In genomic region chr3:12985148-12985547, GRCh38 we compare ENCODE assay signal across 18 cellular contexts.
DNase-seq lines count a peak whose midpoint lies in the region; ATAC-seq, FAIRE-seq and TF ChIP-seq lines count a peak whose summit lies in the region.
"Had no signal": no experiment of that assay in that cellular context is flagged by ENCODE, and none has a peak within 500 bp of the region (broad histone marks: within the 10 kb centered on the region; RNA-seq: fewer than 3 reads in every experiment).

No MANE protein-coding gene starts in this region.

- H3K27ac ChIP-seq in HepG2 (ENCODE audit: extremely low read length, insufficient read depth, low read length) (no peak overlapping the region), right lobe of liver (no peak overlapping the region), endodermal cell (ENCODE audit: low read depth, low read length) (no peak overlapping the region), pancreas (no peak overlapping the region), spleen (no peak overlapping the region)
- H3K27ac ChIP-seq: KMS-11 had no signal

- peaks cover 8% of the 10 kb centered on the region; the same call in 1 of the 2 replicates for H4K20me1 ChIP-seq in HepG2 (ENCODE audit: insufficient read depth, low read length)

- H3K79me2 ChIP-seq in HepG2 (ENCODE audit: insufficient read depth, low read length), result no peaks in the 10 kb centered on the region

- peak; percentile 6; the same call in 2 of the 3 replicates for ATAC-seq in HepG2
- ATAC-seq in right lobe of liver, result no peak
- ATAC-seq in pancreas, result peak; percentile 51 to 71 (median 62)
- no peak for ATAC-seq in GM21825 (IDR thresholded peaks at IDR 0.05; ENCODE audit: unreplicated experiment)

- no peak for DNase-seq in HepG2 (ENCODE audit: low spot score)
- no peak for DNase-seq in right lobe of liver
- peak; percentile 35 for DNase-seq in endodermal cell
- peak in 2 of 6 donors; percentile 59 to 76 for DNase-seq in pancreas
- DNase-seq in spleen, result peak; percentile 62
- DNase-seq in GM19240 (ENCODE audit: insufficient read length, low spot score), result no peak
- DNase-seq in CD14-positive monocyte (ENCODE audit: low spot score), result no peak
- DNase-seq: C1 segment of cervical spinal cord, DMS79 treated with DMSO at 0.1 percent for 48 hours, NCI-H1417, NCI-H187, NCI-H2107, PC-3, RPMI8226 had no signal

- no TSS peak for BruUV-seq in HepG2 (replicated peaks; lab: Mats Ljungman, UMichigan)

- H3K27me3 ChIP-seq in HepG2 (ENCODE audit: control insufficient read depth in 1 of 2, insufficient read depth in 2 of 2, low read length in 2 of 2) (no peaks in the 10 kb centered on the region), right lobe of liver (no peaks in the 10 kb centered on the region), endodermal cell (ENCODE audit: control insufficient read depth, insufficient read depth, low read length, poor library complexity, severe bottlenecking) (no peaks in the 10 kb centered on the region), pancreas (no peaks in the 10 kb centered on the region), spleen (replicated peaks in 1 of 7) (no peaks in the 10 kb centered on the region)

- intact Hi-C loops in HepG2 (cut with micrococcal nuclease; ENCODE audit: unreplicated experiment), result no loop called here
- intact Hi-C loops in right lobe of liver (cut with DNase I), result loop anchor here (5.0 to 10.0 kb wide), 3 partner anchors 70 to 118 kb away; no protein-coding TSS in a partner anchor
- intact Hi-C loops in pancreas (cut with DNase I), result loop anchor here in 1 of 3 donors (10.0 kb wide), 1 partner anchor 110 kb away; no protein-coding TSS in a partner anchor
- intact Hi-C loops in spleen (cut with DNase I; ENCODE audit: low total_unique reads), result loop anchor here (10.0 kb wide), 1 partner anchor 80 kb away; no protein-coding TSS in a partner anchor
- intact Hi-C loops in CD14-positive monocyte (cut with micrococcal nuclease), result no loop called here

- H3K9me3 Mint-ChIP-seq in endodermal cell (peaks cover 7% of the 10 kb centered on the region), CD14-positive monocyte (no peaks in the 10 kb centered on the region)

- H3K4me3 Mint-ChIP-seq in endodermal cell (no peak overlapping the region), CD14-positive monocyte (no peak overlapping the region)
- H3K4me3 Mint-ChIP-seq: H9 had no signal

- H3K4me1 ChIP-seq in HepG2 (ENCODE audit: insufficient read depth, low read length) (peaks cover 15% of the 10 kb centered on the region), right lobe of liver (peaks cover 0 to 10% (median 0%) of the 10 kb centered on the region in 4 donors), endodermal cell (ENCODE audit: control insufficient read depth, insufficient read depth, low read length) (peaks cover 11% of the 10 kb centered on the region), pancreas (peaks cover 4 to 5% (median 4%) of the 10 kb centered on the region in 3 donors), spleen (peaks cover 20 to 98% (median 79%) of the 10 kb centered on the region in 6 donors)

- H3K27ac Mint-ChIP-seq in endodermal cell (no peak overlapping the region), CD14-positive monocyte (no peak overlapping the region)
- H3K27ac Mint-ChIP-seq: H9 had no signal

- FAIRE-seq in HepG2 (lab: Jason Lieb, UNC) (no peak), pancreas (lab: Jason Lieb, UNC) (no peak)
- FAIRE-seq: A204.1 had no signal

- no peaks in the 10 kb centered on the region for H3K9me3 ChIP-seq in HepG2 (ENCODE audit: low read length)
- no peaks in the 10 kb centered on the region for H3K9me3 ChIP-seq in right lobe of liver
- H3K9me3 ChIP-seq in endodermal cell (ENCODE audit: control insufficient read depth, low read length), result no peaks in the 10 kb centered on the region
- H3K9me3 ChIP-seq in pancreas, result no peaks in the 10 kb centered on the region
- no peaks in the 10 kb centered on the region for H3K9me3 ChIP-seq in spleen

- H3K4me1 Mint-ChIP-seq in endodermal cell, result peaks cover 15% of the 10 kb centered on the region
- peaks cover 47% of the 10 kb centered on the region for H3K4me1 Mint-ChIP-seq in CD14-positive monocyte

- in situ Hi-C loops in HepG2 (cut with HindIII; ENCODE audit: extremely low pct_ligation_motif_present, low pct_unique_long_range_greater_than_20kb), result no loop called here

- no peak for TF ChIP-seq RAD21 in HepG2 (CRISPR knock-in tag; IDR thresholded peaks at IDR 0.05)

- CTCF ChIA-PET in HepG2 (lab: Yijun Ruan, JAX; ENCODE audit: low intra/inter-chr PET ratio, low total read pairs), result interaction anchor here (0.9 kb wide), 1 partner anchor 54 kb away, joined by 4 read pairs; no protein-coding TSS in a partner anchor

- WGBS in HepG2 (ENCODE audit: low lambda C conversion rate), result 90% methylated on average over 4 of the region's 6 CpGs
- no CpG with 5 or more reads among the region's 6 CpGs for WGBS in right lobe of liver (ENCODE audit: insufficient coverage, low coverage, low lambda C conversion rate, missing lambda C conversion rate)
- 86 to 100% methylated on average over 1 to 6 of the region's 6 CpGs for WGBS in endodermal cell (ENCODE audit: insufficient coverage in 1 of 2, insufficient read length in 1 of 2), 2 experiments
- WGBS in pancreas, 2 donors, result 38 to 47% methylated on average over 6 of the region's 6 CpGs
- 87 to 96% (median 91%) methylated on average over 4 to 6 of the region's 6 CpGs for WGBS in spleen, 5 donors

- H3K36me3 ChIP-seq in HepG2 (replicated peaks in 1 of 2; ENCODE audit: control insufficient read depth in 1 of 2, insufficient read depth in 2 of 2, low read length in 2 of 2) (no peaks in the 10 kb centered on the region; a peak in 1 of 5 replicates), right lobe of liver (no peaks in the 10 kb centered on the region), endodermal cell (ENCODE audit: control insufficient read depth, insufficient read depth, low read length) (no peaks in the 10 kb centered on the region), pancreas (no peaks in the 10 kb centered on the region), spleen (peaks cover 0 to 50% (median 6%) of the 10 kb centered on the region in 6 donors)

- H3K9ac ChIP-seq in HepG2 (ENCODE audit: insufficient read depth, low read depth, low read length), result no peak overlapping the region
- no peak overlapping the region for H3K9ac ChIP-seq in endodermal cell (ENCODE audit: extremely low read depth, low read length, poor library complexity, severe bottlenecking)
- H3K9ac ChIP-seq: KMS-11 had no signal

- TF ChIP-seq POLR2A in HepG2 (IDR thresholded peaks at IDR 0.05; ENCODE audit: insufficient read depth in 1 of 2, low read depth in 2 of 2, low read length in 2 of 2) (no peak), right lobe of liver (IDR thresholded peaks at IDR 0.05) (no peak), spleen (IDR thresholded peaks at IDR 0.05) (no peak)

- POLR2A ChIA-PET in HepG2 (lab: Yijun Ruan, JAX), result interaction anchor here (2.7 kb wide), 1 partner anchor 17 kb away, joined by 6 read pairs; no protein-coding TSS in a partner anchor

- peaks cover 6% of the 10 kb centered on the region for H3K27me3 Mint-ChIP-seq in endodermal cell (ENCODE audit: insufficient read depth)
- peaks cover 0 to 9% (median 4%) of the 10 kb centered on the region in 3 donors for H3K27me3 Mint-ChIP-seq in CD14-positive monocyte (ENCODE audit: low read depth in 3 of 3)

- no peak overlapping the region for H3K4me2 ChIP-seq in HepG2 (ENCODE audit: low read depth, low read length)
- H3K4me2 ChIP-seq: KMS-11 had no signal

- no peaks in the 10 kb centered on the region for H3K36me3 Mint-ChIP-seq in endodermal cell (ENCODE audit: low read depth)
- H3K36me3 Mint-ChIP-seq in CD14-positive monocyte, result peaks cover 75 to 84% of the 10 kb centered on the region in 2 donors

- TF ChIP-seq CTCF in HepG2 (CRISPR knock-in tag; IDR thresholded peaks at IDR 0.05) (no peak), right lobe of liver (IDR thresholded peaks at IDR 0.05) (no peak), endodermal cell (conservative IDR thresholded peaks at IDR 0.05) (no peak), pancreas (IDR thresholded peaks at IDR 0.05) (no peak), spleen (IDR thresholded peaks at IDR 0.05 in 8 of 11, conservative IDR thresholded peaks at IDR 0.05 in 3 of 11) (no peak), CD14-positive monocyte (IDR thresholded peaks at IDR 0.05) (no peak)

- H3K4me3 ChIP-seq in HepG2 (replicated peaks in 1 of 3; ENCODE audit: insufficient read depth in 1 of 3, low read depth in 2 of 3, low read length in 3 of 3) (no peak overlapping the region), right lobe of liver (no peak overlapping the region), endodermal cell (ENCODE audit: low read length) (no peak overlapping the region), pancreas (no peak overlapping the region), spleen (no peak overlapping the region)

- TF ChIP-seq EP300 in HepG2 (IDR thresholded peaks at IDR 0.05; ENCODE audit: low read depth in 2 of 2, low read length in 2 of 2) (no peak), HepG2 (CRISPR knock-in tag; IDR thresholded peaks at IDR 0.05; ENCODE audit: borderline replicate concordance) (no peak)

- H2AFZ ChIP-seq in HepG2 (ENCODE audit: low read length), result no peak overlapping the region

TF ChIP-seq in HepG2, 621 proteins besides CTCF, POLR2A, EP300 and RAD21:
- TF ChIP-seq GLMP (CRISPR knock-in tag; IDR thresholded peaks at IDR 0.05; ENCODE audit: borderline replicate concordance) (no peak), ZNF768 (CRISPR knock-in tag; IDR thresholded peaks at IDR 0.05) (peak; percentile 47; the same call in 1 of the 2 replicates)

Comparison
In these comparisons a context has a peak if more than half of its experiments do, and no peak if none do; other contexts are left out.
1. ATAC-seq: peak in HepG2 (single experiment) and pancreas (4 of 4); none in right lobe of liver (0 of 4) and GM21825 (single experiment).
2. intact Hi-C loops: an anchor here in right lobe of liver (5.0 to 10.0 kb wide) and spleen (10.0 kb wide); none called in HepG2 and CD14-positive monocyte.
3. DNase-seq: peak in endodermal cell (single experiment) and spleen (single experiment); none in HepG2 (single experiment), right lobe of liver (0 of 3), GM19240 (single experiment) and CD14-positive monocyte (single experiment).